In genomic region chr17:65749479-65749878, GRCh38 we compare ENCODE assay signal across 1 cellular context.
A peak's percentile ranks its signal among the peaks of the same experiment; 100 is the strongest.
TF ChIP-seq lines count a peak whose summit lies in the region.

No MANE protein-coding gene starts in this region.

TF ChIP-seq in HCT116, 20 proteins besides CTCF, POLR2A, EP300 and RAD21 (continued from another document):
- peak; percentile 50 for TF ChIP-seq TCF7L2 (IDR thresholded peaks at IDR 0.05; ENCODE audit: borderline replicate concordance, extremely low read depth, insufficient read depth, insufficient read length)
- TF ChIP-seq SIN3A (IDR thresholded peaks at IDR 0.05; ENCODE audit: low read depth): 0 out of 2 replicates have a peak, but pooled peaks have one; percentile 31
- peak; percentile 44 for TF ChIP-seq FOSL1 (IDR thresholded peaks at IDR 0.05; ENCODE audit: low read depth)
- TF ChIP-seq EZH2phosphoT487 (IDR thresholded peaks at IDR 0.05; ENCODE audit: borderline replicate concordance): no peak
- TF ChIP-seq EGR1 (IDR thresholded peaks at IDR 0.05; ENCODE audit: low read depth): 0 out of 2 replicates have a peak, but pooled peaks have one; percentile 17
- peak; percentile 67 for TF ChIP-seq JUND (IDR thresholded peaks at IDR 0.05)
- TF ChIP-seq SP1 (IDR thresholded peaks at IDR 0.05; ENCODE audit: low read depth): peak; percentile 44; the same call in 1 of the 2 replicates
- TF ChIP-seq POLR2AphosphoS5 (IDR thresholded peaks at IDR 0.05; ENCODE audit: low read depth, low read length): no peak
- TF ChIP-seq CBX3 (IDR thresholded peaks at IDR 0.05; ENCODE audit: low read depth): peak; percentile 22; the same call in 1 of the 2 replicates
- TF ChIP-seq ZFX (IDR thresholded peaks at IDR 0.05): no peak
- no peak for TF ChIP-seq ZBTB33 (IDR thresholded peaks at IDR 0.05; ENCODE audit: extremely low read depth, insufficient replicate concordance, low read length)
TF ChIP-seq in HCT116: peak in this region for 9.
